17 cellular contexts compared by ENCODE assay signal in genomic region chr3:130709671-130710070, GRCh38.
"Had no signal": no experiment of that assay in that cellular context is flagged by ENCODE, and none has a peak within 500 bp of the region (broad histone marks: within the 10 kb centered on the region; RNA-seq: fewer than 3 reads in every experiment).

No MANE protein-coding gene starts in this region.

- H3K4me3 ChIP-seq: cardiac muscle cell, colonic mucosa, gastroesophageal sphincter had no signal

- H3K27me3 ChIP-seq: cardiac muscle cell, colonic mucosa, gastroesophageal sphincter, neutrophil had no signal

- H3K4me1 Mint-ChIP-seq: activated T-helper 17 cell treated with anti-CD3 and anti-CD28 coated beads, Interleukin-2, amount 50 U/mL, for 72 hours had no signal

- H3K36me3 ChIP-seq: colonic mucosa had no signal

- H3K27ac Mint-ChIP-seq: activated naive CD4-positive, alpha-beta T cell treated with anti-CD3 and anti-CD28 coated beads for 36 hours; activated naive CD8-positive, alpha-beta T cell treated with anti-CD3 and anti-CD28 coated beads, Interleukin-2, amount 50 U/mL, for 24 hours; activated T-helper 17 cell treated with anti-CD3 and anti-CD28 coated beads, Interleukin-2, amount 50 U/mL, for 72 hours; naive thymus-derived CD8-positive, alpha-beta T cell had no signal

- ATAC-seq: activated CD4-positive, CD25-positive, alpha-beta regulatory T cell treated with anti-CD3 and anti-CD28 coated beads, Interleukin-2, amount 50 U/mL, for 24 hours; activated naive CD8-positive, alpha-beta T cell treated with anti-CD3 and anti-CD28 coated beads, Interleukin-2, amount 50 U/mL, for 24 hours; activated T-helper 17 cell treated with anti-CD3 and anti-CD28 coated beads, Interleukin-2, amount 50 U/mL, for 72 hours; esophagus mucosa; gastroesophageal sphincter; naive thymus-derived CD8-positive, alpha-beta T cell had no signal

- DNase-seq: activated CD4-positive, alpha-beta T cell treated with anti-CD3 and anti-CD28 coated beads, Interleukin-2, amount 50 U/mL, for 1 hour; activated naive CD4-positive, alpha-beta T cell treated with anti-CD3 and anti-CD28 coated beads for 36 hours; activated naive CD8-positive, alpha-beta T cell treated with anti-CD3 and anti-CD28 coated beads, Interleukin-2, amount 50 U/mL, for 24 hours; colonic mucosa; mammary epithelial cell; naive thymus-derived CD8-positive, alpha-beta T cell; retina; stimulated activated CD4-positive, alpha-beta T cell treated with anti-CD3 and anti-CD28 coated beads, Interleukin-4, amount 100 ng/mL, for 24 hours; stimulated activated naive CD4-positive, alpha-beta T cell treated with Interleukin-2 at 50 U/mL for 16 hours; substantia nigra; trophoblast cell had no signal

- H3K9me3 ChIP-seq: colonic mucosa, gastroesophageal sphincter, neutrophil had no signal

- H3K4me3 Mint-ChIP-seq: activated naive CD4-positive, alpha-beta T cell treated with anti-CD3 and anti-CD28 coated beads for 36 hours; activated naive CD8-positive, alpha-beta T cell treated with anti-CD3 and anti-CD28 coated beads, Interleukin-2, amount 50 U/mL, for 24 hours; activated T-helper 17 cell treated with anti-CD3 and anti-CD28 coated beads, Interleukin-2, amount 50 U/mL, for 72 hours; naive thymus-derived CD8-positive, alpha-beta T cell had no signal

- H3K27ac ChIP-seq: cardiac muscle cell, colonic mucosa, gastroesophageal sphincter, neutrophil had no signal

- H3K27me3 Mint-ChIP-seq: activated naive CD8-positive, alpha-beta T cell treated with anti-CD3 and anti-CD28 coated beads, Interleukin-2, amount 50 U/mL, for 24 hours; activated T-helper 17 cell treated with anti-CD3 and anti-CD28 coated beads, Interleukin-2, amount 50 U/mL, for 72 hours; naive thymus-derived CD8-positive, alpha-beta T cell had no signal

- H3K4me1 ChIP-seq: colonic mucosa, gastroesophageal sphincter had no signal

- H3K9me3 Mint-ChIP-seq: activated naive CD4-positive, alpha-beta T cell treated with anti-CD3 and anti-CD28 coated beads for 36 hours; activated naive CD8-positive, alpha-beta T cell treated with anti-CD3 and anti-CD28 coated beads, Interleukin-2, amount 50 U/mL, for 24 hours; activated T-helper 17 cell treated with anti-CD3 and anti-CD28 coated beads, Interleukin-2, amount 50 U/mL, for 72 hours; naive thymus-derived CD8-positive, alpha-beta T cell had no signal
